Comparison of ENCODE assay signal across 7 cellular contexts in the genomic region with DNA sequence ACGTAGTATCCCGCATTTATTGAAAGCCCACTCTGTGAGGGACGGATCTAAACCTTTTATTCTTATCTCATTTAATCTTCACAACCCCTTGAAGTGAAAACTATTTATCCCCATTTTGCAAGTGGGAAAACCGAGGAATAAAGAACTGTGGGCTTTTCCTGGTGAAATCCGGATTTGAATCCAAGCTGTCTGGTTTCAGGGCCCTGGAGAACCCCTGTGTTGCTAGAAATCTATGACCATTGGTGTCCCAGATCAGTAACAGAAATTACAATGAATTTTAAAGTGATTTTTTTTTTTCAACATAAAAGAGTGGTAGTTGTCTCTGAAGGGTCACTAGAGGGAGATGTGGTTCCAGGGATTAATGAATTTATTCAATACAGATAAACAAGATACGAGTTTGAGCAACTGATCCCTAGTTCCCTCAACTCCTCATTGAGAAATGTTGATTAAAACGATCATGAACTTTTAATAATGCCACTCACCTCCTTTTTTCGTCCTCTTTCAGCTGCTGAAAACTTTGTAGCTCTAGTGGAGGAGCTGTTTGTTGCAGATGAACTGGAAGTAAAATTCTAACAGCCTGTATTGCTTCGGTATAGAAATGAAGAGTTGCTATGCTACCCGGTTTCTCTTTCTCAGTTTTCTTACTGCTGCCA. TPM values are rescaled to one million over a fixed set of nuclear protein-coding genes. Genes with fewer than 3 reads are reported as not detected.
DNase-seq lines count a peak whose midpoint lies in the region; FAIRE-seq and TF ChIP-seq lines count a peak whose summit lies in the region.

No MANE protein-coding gene starts in this region.

- TF ChIP-seq CTCF in prostate gland (IDR thresholded peaks at IDR 0.05) (peak in 3 of 4 experiments; percentile 34 to 59 (median 58)), GM13976 (IDR thresholded peaks at IDR 0.05; ENCODE audit: borderline replicate concordance, control extremely low read depth, extremely low read depth, insufficient read depth, missing control alignments) (no peak)

- DNase-seq in EL (peak; percentile 53), HTR-8/SVneo (ENCODE audit: insufficient read length, low spot score) (peak; percentile 17), fibroblast of peridontal ligament (ENCODE audit: extremely low read depth) (peak; percentile 83), prostate gland (ENCODE audit: low spot score) (no peak), NCI-H774 (lab: John Stamatoyannopoulos, UW) (no peak), GM13976 (ENCODE audit: low spot score) (no peak)
- DNase-seq in T-helper 2 cell treated with Interferon-gamma antibody and Interleukin-4, amounts not matched to agents 5 μg/mL and 100 μg/mL, for 36 hours (ENCODE audit: low spot score) = no peak

- peak overlapping the region; percentile 100 for H3K4me3 Mint-ChIP-seq in T-helper 2 cell treated with Interferon-gamma antibody and Interleukin-4, amounts not matched to agents 5 μg/mL and 100 μg/mL, for 36 hours

- H3K4me3 ChIP-seq in prostate gland = peak overlapping the region; percentile 67 to 86

- intact Hi-C loops in prostate gland (cut with DNase I) = loop anchor here (10.0 kb wide), 1 partner anchor 305 kb away; a partner anchor contains a TSS

- no peak for FAIRE-seq in HTR-8/SVneo (lab: Jason Lieb, UNC)

- no peak for TF ChIP-seq POLR2A in prostate gland (IDR thresholded peaks at IDR 0.05)

- peak overlapping the region; percentile 98 for H3K27ac Mint-ChIP-seq in T-helper 2 cell treated with Interferon-gamma antibody and Interleukin-4, amounts not matched to agents 5 μg/mL and 100 μg/mL, for 36 hours

- in situ Hi-C loops in GM13976 (cut with MboI; ENCODE audit: low sequenced_read_pairs, unreplicated experiment) = no loop called here

- H3K9me3 ChIP-seq in prostate gland = no peaks in the 10 kb centered on the region

- H3K4me1 Mint-ChIP-seq in T-helper 2 cell treated with Interferon-gamma antibody and Interleukin-4, amounts not matched to agents 5 μg/mL and 100 μg/mL, for 36 hours (ENCODE audit: low read depth) = peaks cover 53% of the 10 kb centered on the region

- H3K9me3 Mint-ChIP-seq in T-helper 2 cell treated with Interferon-gamma antibody and Interleukin-4, amounts not matched to agents 5 μg/mL and 100 μg/mL, for 36 hours = no peaks in the 10 kb centered on the region

- peaks cover 2% of the 10 kb centered on the region for H3K27me3 Mint-ChIP-seq in T-helper 2 cell treated with Interferon-gamma antibody and Interleukin-4, amounts not matched to agents 5 μg/mL and 100 μg/mL, for 36 hours (ENCODE audit: low read depth)

- no peaks in the 10 kb centered on the region for H3K27me3 ChIP-seq in prostate gland (replicated peaks; ENCODE audit: insufficient read depth)

- WGBS in prostate gland = 5% methylated on average over 10 of the region's 10 CpGs

- peaks cover 5% of the 10 kb centered on the region for H3K4me1 ChIP-seq in prostate gland (replicated peaks)

- H3K36me3 Mint-ChIP-seq in T-helper 2 cell treated with Interferon-gamma antibody and Interleukin-4, amounts not matched to agents 5 μg/mL and 100 μg/mL, for 36 hours (ENCODE audit: low read depth) = peaks cover 52% of the 10 kb centered on the region

- H3K36me3 ChIP-seq in prostate gland = peaks cover 0 to 4% of the 10 kb centered on the region in 2 donors

- peak overlapping the region; percentile 79 for H3K27ac ChIP-seq in prostate gland

RNA-seq across cellular contexts. Expression of a gene that starts 0.9 kb away (rescaled TPM):
- 100 to 1,000 TPM; 116 to 152 TPM for total RNA-seq in prostate gland

RNA-seq across cellular contexts. Expression of a gene that starts 28.4 kb away (rescaled TPM):
- total RNA-seq in prostate gland = 1 to 10 TPM in 1 of 2 donors, under 1 TPM in 1; 0.80 to 1.1 TPM

RNA-seq across cellular contexts. Expression of a gene that starts 28.5 kb away (rescaled TPM):
- 10 to 100 TPM in 1 of 2 donors, 1 to 10 TPM in 1; 6.9 to 16.3 TPM for total RNA-seq in prostate gland

Comparison
In these comparisons a context has a peak if more than half of its experiments do, and no peak if none do; other contexts are left out.
1. DNase-seq: peak in EL (single experiment), HTR-8/SVneo (single experiment) and fibroblast of peridontal ligament (single experiment); none in T-helper 2 cell treated with Interferon-gamma antibody and Interleukin-4, amounts not matched to agents 5 μg/mL and 100 μg/mL, for 36 hours (single experiment), prostate gland (single experiment), NCI-H774 (single experiment) and GM13976 (single experiment).